Comparison of ENCODE assay signal across 8 cellular contexts in genomic region chr11:62542111-62542745, GRCh38. TPM values are rescaled to one million over a fixed set of nuclear protein-coding genes. Genes with fewer than 3 reads are reported as not detected.
DNase-seq lines count a peak whose midpoint lies in the region; ATAC-seq lines count a peak whose summit lies in the region.

No MANE protein-coding gene starts in this region.

- H4K12ac ChIP-seq in trophoblast cell (ENCODE audit: low read depth, low read length): no peak overlapping the region

- peak overlapping the region; percentile 34 for H3K18ac ChIP-seq in trophoblast cell (ENCODE audit: low read length)

- peaks cover 69 to 86% of the 10 kb centered on the region in 2 donors for H3K4me1 ChIP-seq in duodenal mucosa (ENCODE audit: control insufficient read depth in 1 of 2, insufficient read depth in 2 of 2, low read length in 2 of 2)
- H3K4me1 ChIP-seq in trophoblast cell (ENCODE audit: control insufficient read depth in 1 of 2, insufficient read depth in 2 of 2, low read length in 2 of 2): peaks cover 31 to 47% of the 10 kb centered on the region in 2 experiments

- H2AK5ac ChIP-seq in trophoblast cell (ENCODE audit: low read length): peak overlapping the region; percentile 2

- peak overlapping the region; percentile 45 for H3K14ac ChIP-seq in trophoblast cell (ENCODE audit: low read length)

- no peak overlapping the region for H3K23ac ChIP-seq in trophoblast cell (ENCODE audit: low read length)

- peaks cover 47% of the 10 kb centered on the region for H3K79me1 ChIP-seq in trophoblast cell (ENCODE audit: low read length)

- peak overlapping the region; percentile 63 for H3K4me2 ChIP-seq in trophoblast cell (ENCODE audit: low read length)

- peak overlapping the region; percentile 10 for H2BK12ac ChIP-seq in trophoblast cell (ENCODE audit: low read length)

- no peaks in the 10 kb centered on the region for H3K9me3 ChIP-seq in duodenal mucosa (ENCODE audit: control insufficient read depth in 1 of 2, low read length in 2 of 2)
- peaks cover 6% of the 10 kb centered on the region for H3K9me3 ChIP-seq in trophoblast cell (ENCODE audit: insufficient read depth, low read depth, low read length)

- ATAC-seq in HG02885 (IDR thresholded peaks at IDR 0.05; ENCODE audit: poor library complexity, unreplicated experiment) (no peak), HG03139 (IDR thresholded peaks at IDR 0.05; ENCODE audit: unreplicated experiment) (no peak)

- peak overlapping the region; percentile 43 for H4K8ac ChIP-seq in trophoblast cell (ENCODE audit: low read depth, low read length)

- no peak overlapping the region for H2AFZ ChIP-seq in trophoblast cell (ENCODE audit: insufficient read depth, low read length, poor library complexity)

- WGBS in trophoblast cell (ENCODE audit: extremely low coverage, insufficient coverage, insufficient read length): no CpG with 5 or more reads among the region's 6 CpGs

- H4K91ac ChIP-seq in trophoblast cell (ENCODE audit: low read depth, low read length): peak overlapping the region; percentile 42

- H3K79me2 ChIP-seq in trophoblast cell (ENCODE audit: control insufficient read depth, insufficient read depth, low read length, poor library complexity): peaks cover 89% of the 10 kb centered on the region

- H3K27me3 ChIP-seq in duodenal mucosa (ENCODE audit: control insufficient read depth in 1 of 2, insufficient read depth in 2 of 2, low read length in 2 of 2) (no peaks in the 10 kb centered on the region), trophoblast cell (ENCODE audit: insufficient read depth, low read length) (no peaks in the 10 kb centered on the region)

- peak overlapping the region; percentile 70 for H3K4ac ChIP-seq in trophoblast cell (ENCODE audit: low read depth, low read length)

- peak overlapping the region; percentile 7 for H2BK120ac ChIP-seq in trophoblast cell (ENCODE audit: insufficient read depth, low read length, poor library complexity)

- H2BK5ac ChIP-seq in trophoblast cell (ENCODE audit: low read depth, low read length, poor library complexity): peak overlapping the region; percentile 47

- H3K36me3 ChIP-seq in duodenal mucosa (ENCODE audit: control insufficient read depth in 1 of 2, insufficient read depth in 2 of 2, low read length in 2 of 2) (peaks cover 0 to 6% of the 10 kb centered on the region in 2 donors), trophoblast cell (ENCODE audit: control insufficient read depth in 1 of 2, insufficient read depth in 2 of 2, low read length in 2 of 2) (peaks cover 54 to 56% of the 10 kb centered on the region in 2 experiments)

- peak overlapping the region; percentile 94 to 96 for H3K4me3 ChIP-seq in duodenal mucosa (ENCODE audit: low read depth in 1 of 2, low read length in 2 of 2)
- peak overlapping the region; percentile 96 for H3K4me3 ChIP-seq in trophoblast cell (ENCODE audit: low read depth, low read length)

- peak overlapping the region; percentile 93 for H3K27ac ChIP-seq in duodenal mucosa (ENCODE audit: low read depth, low read length)
- peak overlapping the region; percentile 54 for H3K27ac ChIP-seq in trophoblast cell (ENCODE audit: low read depth, low read length)

- DNase-seq in DMS153 treated with DMSO at 0.1 percent for 48 hours (lab: John Stamatoyannopoulos, UW; ENCODE audit: unreplicated experiment) (peak; percentile 45), NCI-H510A (lab: John Stamatoyannopoulos, UW) (peak; percentile 71), trophoblast cell (no peak), NCI-H226 (no peak), amniotic stem cell (lab: John Stamatoyannopoulos, UW) (no peak)

- H3K9ac ChIP-seq in duodenal mucosa (ENCODE audit: low read depth in 1 of 2, low read length in 2 of 2) (peak overlapping the region; percentile 95 to 98), trophoblast cell (ENCODE audit: low read length) (peak overlapping the region; percentile 81)

RNA-seq across cellular contexts. Expression of gene AHNAK, which starts 4.4 kb away (rescaled TPM):
- polyA plus RNA-seq in trophoblast cell (2013): 191 and 221 TPM in 2 replicates

RNA-seq across cellular contexts. Expression of gene EEF1G, which starts 31.5 kb away (rescaled TPM):
- polyA plus RNA-seq in trophoblast cell (2013): 1,102 and 1,140 TPM in 2 replicates

RNA-seq across cellular contexts. Expression of gene TUT1, which starts 49.1 kb away (rescaled TPM):
- polyA plus RNA-seq in trophoblast cell (2013): 11.3 and 11.8 TPM in 2 replicates

RNA-seq across cellular contexts. Expression of gene MTA2, which starts 59.4 kb away (rescaled TPM):
- 70.5 and 71.0 TPM in 2 replicates for polyA plus RNA-seq in trophoblast cell (2013)

Comparison
In these comparisons a context has a peak if more than half of its experiments do, and no peak if none do; other contexts are left out.
1. DNase-seq: peak in DMS153 treated with DMSO at 0.1 percent for 48 hours (single experiment) and NCI-H510A (single experiment); none in trophoblast cell (0 of 2), NCI-H226 (single experiment) and amniotic stem cell (single experiment).